ENCODE assay signal across 8 cellular contexts in genomic region chr13:44917589-44918322, GRCh38.
DNase-seq lines count a peak whose midpoint lies in the region; ATAC-seq and TF ChIP-seq lines count a peak whose summit lies in the region.

No MANE protein-coding gene starts in this region.

- peak; percentile 91 for ATAC-seq in stimulated activated naive CD8-positive, alpha-beta T cell treated with anti-CD3 and anti-CD28 coated beads, Interleukin-15, Interleukin-2, amounts not matched to agents 100 U/mL and 50 U/mL, for 24 hours

- H3K4me1 Mint-ChIP-seq in nephron progenitor cell = peaks cover 17% of the 10 kb centered on the region

- TF ChIP-seq CTCF in Loucy (conservative IDR thresholded peaks at IDR 0.05; ENCODE audit: low read length) = peak; percentile 48; the same call in 1 of the 2 replicates
- peak; percentile 40 for TF ChIP-seq CTCF in foreskin fibroblast (IDR thresholded peaks at IDR 0.05; ENCODE audit: low read depth, low read length)
- peak; percentile 51 for TF ChIP-seq CTCF in nephron progenitor cell (IDR thresholded peaks at IDR 0.05)

- peak overlapping the region; percentile 64 for H3K4me3 ChIP-seq in H7 (ENCODE audit: insufficient read depth, low read depth, low read length)
- H3K4me3 ChIP-seq in Loucy (ENCODE audit: low read length, poor library complexity, severe bottlenecking) = peak overlapping the region; percentile 83
- peak overlapping the region; percentile 56 to 58 for H3K4me3 ChIP-seq in foreskin fibroblast (ENCODE audit: low read depth in 1 of 2, low read length in 2 of 2)

- H3K9me2 ChIP-seq in Loucy (replicated peaks; ENCODE audit: low read depth, low read length) = no peaks in the 10 kb centered on the region

- peak overlapping the region; percentile 81 for H3K9ac ChIP-seq in Loucy (ENCODE audit: low read depth, low read length, poor library complexity, severe bottlenecking)

- H3F3A ChIP-seq in Loucy (ENCODE audit: low read depth) = no peaks in the 10 kb centered on the region; the same call in 1 of the 2 replicates

- no peaks in the 10 kb centered on the region for H3K9me3 Mint-ChIP-seq in nephron progenitor cell

- H3K27me3 ChIP-seq in H7 (ENCODE audit: control insufficient read depth, insufficient read depth, low read length) (no peaks in the 10 kb centered on the region), Loucy (ENCODE audit: insufficient read depth, low read length, poor library complexity, severe bottlenecking) (no peaks in the 10 kb centered on the region)

- H3K4me2 ChIP-seq in Loucy (ENCODE audit: low read depth, low read length, poor library complexity, severe bottlenecking) = peak overlapping the region; percentile 86

- peak overlapping the region; percentile 96 for H2AFZ ChIP-seq in Loucy (ENCODE audit: low read length)

- no peaks in the 10 kb centered on the region for H4K20me1 ChIP-seq in Loucy (ENCODE audit: insufficient read depth, low read length, poor library complexity, severe bottlenecking)

- peaks cover 12% of the 10 kb centered on the region for H3K4me1 ChIP-seq in Loucy (ENCODE audit: insufficient read depth, low read length, poor library complexity, severe bottlenecking)

- no peak overlapping the region for H3K27ac Mint-ChIP-seq in nephron progenitor cell

- peak; percentile 98 for DNase-seq in ELF-1 (ENCODE audit: low read depth, low spot score)
- DNase-seq in H7 = peak; percentile 85
- peak; percentile 87 to 93 for DNase-seq in SHP77 (lab: John Stamatoyannopoulos, UW)
- peak; percentile 89 for DNase-seq in activated gamma-delta T cell (lab: John Stamatoyannopoulos, UW)
- peak; percentile 95 to 97 for DNase-seq in foreskin fibroblast
- DNase-seq in nephron progenitor cell = peak; percentile 98
- peak; percentile 94 for DNase-seq in stimulated activated naive CD8-positive, alpha-beta T cell treated with anti-CD3 and anti-CD28 coated beads, Interleukin-15, Interleukin-2, amounts not matched to agents 100 U/mL and 50 U/mL, for 24 hours

- no peak overlapping the region for H3K4me3 Mint-ChIP-seq in nephron progenitor cell

- no peaks in the 10 kb centered on the region for H3K36me3 ChIP-seq in H7 (replicated peaks; ENCODE audit: control insufficient read depth, insufficient read depth, low read length)
- H3K36me3 ChIP-seq in Loucy (ENCODE audit: insufficient read depth, low read length) = no peaks in the 10 kb centered on the region

- H3K9me3 ChIP-seq in Loucy (ENCODE audit: insufficient read depth, low read depth, low read length) = no peaks in the 10 kb centered on the region

- H3K79me2 ChIP-seq in Loucy (ENCODE audit: insufficient read depth, low read length) = no peaks in the 10 kb centered on the region

- H3K27me3 Mint-ChIP-seq in nephron progenitor cell (ENCODE audit: low read depth, poor library complexity) = peaks cover 3% of the 10 kb centered on the region

- no peaks in the 10 kb centered on the region for H3K36me3 Mint-ChIP-seq in nephron progenitor cell (ENCODE audit: low read depth)

Comparison
In these comparisons a context has a peak if more than half of its experiments do, and no peak if none do; other contexts are left out.
1. Peak in every context shown above with its lines: DNase-seq, ATAC-seq and H3K4me3 ChIP-seq.